Comparison of ENCODE assay signal across 8 cellular contexts in the genomic region with DNA sequence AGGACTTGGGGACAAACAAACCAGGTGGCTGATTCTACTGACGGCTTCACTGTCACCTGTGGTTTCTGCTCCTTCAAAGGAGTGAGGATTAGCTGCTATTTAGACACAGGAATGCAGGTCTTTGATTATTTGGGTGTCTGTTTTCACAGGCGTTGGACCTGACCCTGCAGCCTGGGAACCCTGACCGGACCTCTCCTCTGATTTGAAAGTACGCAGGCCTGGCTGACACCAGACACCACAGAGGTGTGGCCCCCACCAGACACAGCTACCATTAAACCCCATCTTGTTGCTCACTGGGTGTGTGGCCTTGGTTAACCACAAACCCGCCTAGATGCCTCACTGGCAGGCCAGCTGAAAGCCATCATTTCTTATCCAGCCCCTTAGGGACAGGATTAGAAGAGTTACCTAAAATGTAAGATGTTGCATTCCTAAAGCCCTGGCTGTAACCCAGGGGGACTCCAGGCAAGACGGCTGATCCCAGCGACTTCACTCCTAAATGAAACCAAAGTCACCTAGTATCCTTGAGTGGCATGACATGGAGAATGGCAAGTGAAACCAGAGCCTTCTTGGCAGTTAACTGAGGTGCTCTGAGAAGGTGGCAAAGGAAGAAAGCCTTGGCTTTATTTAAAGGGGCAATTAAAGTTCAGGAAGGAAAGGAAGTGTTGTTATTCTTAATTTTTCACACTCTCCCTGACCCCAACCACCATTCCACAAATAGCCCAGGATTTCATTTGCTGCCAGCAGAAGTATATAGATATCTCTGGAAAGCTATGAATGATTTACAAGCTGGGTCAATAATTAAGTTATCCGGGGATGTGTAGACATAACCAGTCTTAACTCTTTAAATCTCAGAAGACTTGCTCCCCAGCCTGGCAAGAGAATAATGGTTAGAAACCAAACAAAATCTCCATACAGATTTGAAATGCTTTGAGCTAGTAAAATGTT.
DNase-seq lines count a peak whose midpoint lies in the region; ATAC-seq and TF ChIP-seq lines count a peak whose summit lies in the region.

No MANE protein-coding gene starts in this region.

- CTCF ChIA-PET in WTC11 (lab: Charles Lee): interaction anchor here (0.8 to 0.9 kb wide), 2 partner anchors 180 to 197 kb away, joined by 3 read pairs; no protein-coding TSS in a partner anchor

- DNase-seq in WTC11 (ENCODE audit: low spot score) (no peak), myocyte (ENCODE audit: low read depth) (peak; percentile 97), nucleus accumbens (lab: John Stamatoyannopoulos, UW) (no peak), GM10266 (ENCODE audit: extremely low spot score) (no peak)

- H3K36me3 Mint-ChIP-seq in WTC11: no peaks in the 10 kb centered on the region

- TF ChIP-seq CTCF in WTC11 (IDR thresholded peaks at IDR 0.05): no peak
- TF ChIP-seq CTCF in GM10266 (IDR thresholded peaks at IDR 0.05; ENCODE audit: control insufficient read depth, insufficient read depth, low read depth, missing control alignments): no peak

- ATAC-seq in GM18511 (IDR thresholded peaks at IDR 0.05; ENCODE audit: unreplicated experiment): peak; percentile 92
- ATAC-seq in HG03066 (IDR thresholded peaks at IDR 0.05; ENCODE audit: low read depth, unreplicated experiment): peak; percentile 90
- ATAC-seq in WTC11: peak; percentile 54
- no peak for ATAC-seq in HG03045 (IDR thresholded peaks at IDR 0.05; ENCODE audit: unreplicated experiment)
- ATAC-seq in HG02970 (IDR thresholded peaks at IDR 0.05; ENCODE audit: low FRiP score, unreplicated experiment): no peak

- H3K27ac Mint-ChIP-seq in WTC11: no peak overlapping the region

- H3K27me3 Mint-ChIP-seq in WTC11 (ENCODE audit: low read depth): peaks cover 4% of the 10 kb centered on the region; the same call in 1 of the 2 replicates

- H3K4me1 Mint-ChIP-seq in WTC11: peaks cover 63% of the 10 kb centered on the region

- H3K9me3 Mint-ChIP-seq in WTC11: no peaks in the 10 kb centered on the region

- no peak overlapping the region for H3K4me3 Mint-ChIP-seq in WTC11

- POLR2A ChIA-PET in WTC11 (lab: Charles Lee): no interaction called here

TF ChIP-seq in WTC11, 78 proteins besides CTCF, POLR2A, EP300 and RAD21:
- TF ChIP-seq JUN (CRISPR knock-in tag; IDR thresholded peaks at IDR 0.05): no peak
- TF ChIP-seq, protein P1, sequence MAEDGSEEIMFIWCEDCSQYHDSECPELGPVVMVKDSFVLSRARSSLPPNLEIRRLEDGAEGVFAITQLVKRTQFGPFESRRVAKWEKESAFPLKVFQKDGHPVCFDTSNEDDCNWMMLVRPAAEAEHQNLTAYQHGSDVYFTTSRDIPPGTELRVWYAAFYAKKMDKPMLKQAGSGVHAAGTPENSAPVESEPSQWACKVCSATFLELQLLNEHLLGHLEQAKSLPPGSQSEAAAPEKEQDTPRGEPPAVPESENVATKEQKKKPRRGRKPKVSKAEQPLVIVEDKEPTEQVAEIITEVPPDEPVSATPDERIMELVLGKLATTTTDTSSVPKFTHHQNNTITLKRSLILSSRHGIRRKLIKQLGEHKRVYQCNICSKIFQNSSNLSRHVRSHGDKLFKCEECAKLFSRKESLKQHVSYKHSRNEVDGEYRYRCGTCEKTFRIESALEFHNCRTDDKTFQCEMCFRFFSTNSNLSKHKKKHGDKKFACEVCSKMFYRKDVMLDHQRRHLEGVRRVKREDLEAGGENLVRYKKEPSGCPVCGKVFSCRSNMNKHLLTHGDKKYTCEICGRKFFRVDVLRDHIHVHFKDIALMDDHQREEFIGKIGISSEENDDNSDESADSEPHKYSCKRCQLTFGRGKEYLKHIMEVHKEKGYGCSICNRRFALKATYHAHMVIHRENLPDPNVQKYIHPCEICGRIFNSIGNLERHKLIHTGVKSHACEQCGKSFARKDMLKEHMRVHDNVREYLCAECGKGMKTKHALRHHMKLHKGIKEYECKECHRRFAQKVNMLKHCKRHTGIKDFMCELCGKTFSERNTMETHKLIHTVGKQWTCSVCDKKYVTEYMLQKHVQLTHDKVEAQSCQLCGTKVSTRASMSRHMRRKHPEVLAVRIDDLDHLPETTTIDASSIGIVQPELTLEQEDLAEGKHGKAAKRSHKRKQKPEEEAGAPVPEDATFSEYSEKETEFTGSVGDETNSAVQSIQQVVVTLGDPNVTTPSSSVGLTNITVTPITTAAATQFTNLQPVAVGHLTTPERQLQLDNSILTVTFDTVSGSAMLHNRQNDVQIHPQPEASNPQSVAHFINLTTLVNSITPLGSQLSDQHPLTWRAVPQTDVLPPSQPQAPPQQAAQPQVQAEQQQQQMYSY (CRISPR knock-in tag; IDR thresholded peaks at IDR 0.05): no peak
- TF ChIP-seq, protein P2, sequence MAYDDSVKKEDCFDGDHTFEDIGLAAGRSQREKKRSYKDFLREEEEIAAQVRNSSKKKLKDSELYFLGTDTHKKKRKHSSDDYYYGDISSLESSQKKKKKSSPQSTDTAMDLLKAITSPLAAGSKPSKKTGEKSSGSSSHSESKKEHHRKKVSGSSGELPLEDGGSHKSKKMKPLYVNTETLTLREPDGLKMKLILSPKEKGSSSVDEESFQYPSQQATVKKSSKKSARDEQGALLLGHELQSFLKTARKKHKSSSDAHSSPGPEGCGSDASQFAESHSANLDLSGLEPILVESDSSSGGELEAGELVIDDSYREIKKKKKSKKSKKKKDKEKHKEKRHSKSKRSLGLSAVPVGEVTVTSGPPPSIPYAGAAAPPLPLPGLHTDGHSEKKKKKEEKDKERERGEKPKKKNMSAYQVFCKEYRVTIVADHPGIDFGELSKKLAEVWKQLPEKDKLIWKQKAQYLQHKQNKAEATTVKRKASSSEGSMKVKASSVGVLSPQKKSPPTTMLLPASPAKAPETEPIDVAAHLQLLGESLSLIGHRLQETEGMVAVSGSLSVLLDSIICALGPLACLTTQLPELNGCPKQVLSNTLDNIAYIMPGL (CRISPR knock-in tag; IDR thresholded peaks at IDR 0.05): no peak
- TF ChIP-seq GABPB1 (CRISPR knock-in tag; IDR thresholded peaks at IDR 0.05): 0 out of 2 replicates have a peak, but pooled peaks have one; percentile 4
- no peak for TF ChIP-seq ETV6 (CRISPR knock-in tag; IDR thresholded peaks at IDR 0.05)
TF ChIP-seq in WTC11: peak in this region for 1.

Comparison
In these comparisons a context has a peak if more than half of its experiments do, and no peak if none do; other contexts are left out.
1. ATAC-seq: peak in GM18511 (single experiment), HG03066 (single experiment) and WTC11 (single experiment); none in HG03045 (single experiment) and HG02970 (single experiment).